Comparison of ENCODE assay signal across 12 cellular contexts in genomic region chr2:171244970-171245782, GRCh38.
DNase-seq lines count a peak whose midpoint lies in the region; ATAC-seq and TF ChIP-seq lines count a peak whose summit lies in the region.
"Had no signal": no experiment of that assay in that cellular context is flagged by ENCODE, and none has a peak within 500 bp of the region (broad histone marks: within the 10 kb centered on the region; RNA-seq: fewer than 3 reads in every experiment).

No MANE protein-coding gene starts in this region.

- peaks cover 2% of the 10 kb centered on the region for H3K4me1 Mint-ChIP-seq in endodermal cell
- peaks cover 51% of the 10 kb centered on the region for H3K4me1 Mint-ChIP-seq in activated naive CD4-positive, alpha-beta T cell treated with anti-CD3 and anti-CD28 coated beads, Interleukin-2, amount 10 ng/mL, durations not matched to agents 7 days and 5 days

- no peaks in the 10 kb centered on the region for H3F3A ChIP-seq in MM.1S (ENCODE audit: insufficient read depth, low read length)

- no peaks in the 10 kb centered on the region for H4K20me1 ChIP-seq in MM.1S (ENCODE audit: insufficient read depth, low read length)

- H3K36me3 ChIP-seq in MM.1S (replicated peaks; ENCODE audit: insufficient read depth, low read length) (no peaks in the 10 kb centered on the region), endodermal cell (ENCODE audit: control insufficient read depth, insufficient read depth, low read length) (no peaks in the 10 kb centered on the region)

- no peak overlapping the region for H3K27ac ChIP-seq in MM.1S (ENCODE audit: low read length)
- H3K27ac ChIP-seq in endodermal cell (ENCODE audit: low read depth, low read length), result no peak overlapping the region

- CTCF ChIA-PET in activated naive CD4-positive, alpha-beta T cell treated with anti-CD3 and anti-CD28 coated beads, Interleukin-2, amount 10 ng/mL, durations not matched to agents 7 days and 5 days (lab: Charles Lee), result interaction anchor here (1.4 to 1.5 kb wide), 2 partner anchors 16 to 272 kb away, joined by 4 to 5 read pairs; no protein-coding TSS in a partner anchor

- H3K27me3 Mint-ChIP-seq in endodermal cell (ENCODE audit: insufficient read depth), result no peaks in the 10 kb centered on the region
- peaks cover 4% of the 10 kb centered on the region for H3K27me3 Mint-ChIP-seq in activated naive CD4-positive, alpha-beta T cell treated with anti-CD3 and anti-CD28 coated beads, Interleukin-2, amount 10 ng/mL, durations not matched to agents 7 days and 5 days

- no peaks in the 10 kb centered on the region for H3K9me2 ChIP-seq in MM.1S (replicated peaks; ENCODE audit: insufficient read depth, low read length)

- peak; percentile 19; the same call in 1 of the 2 replicates for TF ChIP-seq CTCF in MM.1S (IDR thresholded peaks at IDR 0.05; ENCODE audit: low read length)
- no peak for TF ChIP-seq CTCF in endodermal cell (conservative IDR thresholded peaks at IDR 0.05)

- DNase-seq in EL (peak; percentile 26), MM.1S (no peak), endodermal cell (no peak), renal cortical epithelial cell (ENCODE audit: low read depth) (peak; percentile 17), pons (ENCODE audit: low spot score) (no peak)
- DNase-seq in activated naive CD4-positive, alpha-beta T cell treated with anti-CD3 and anti-CD28 coated beads, Interleukin-2, amount 10 ng/mL, durations not matched to agents 7 days and 5 days, result no peak
- DNase-seq: activated CD4-positive, CD25-positive, alpha-beta regulatory T cell; activated gamma-delta T cell; cortex of kidney; small intestine had no signal

- no peak overlapping the region for H3K4me2 ChIP-seq in MM.1S (ENCODE audit: low read depth, low read length)

- 84 to 100% methylated on average over 1 to 2 of the region's 2 CpGs for WGBS in endodermal cell (ENCODE audit: insufficient coverage in 1 of 2, insufficient read length in 1 of 2), 2 experiments

- no peak overlapping the region for H3K27ac Mint-ChIP-seq in endodermal cell
- H3K27ac Mint-ChIP-seq in activated naive CD4-positive, alpha-beta T cell treated with anti-CD3 and anti-CD28 coated beads, Interleukin-2, amount 10 ng/mL, durations not matched to agents 7 days and 5 days, result no peak overlapping the region

- no peaks in the 10 kb centered on the region for H3K79me2 ChIP-seq in MM.1S (ENCODE audit: low read length)

- H3K27me3 ChIP-seq in MM.1S (replicated peaks; ENCODE audit: insufficient read depth, low read length), result no peaks in the 10 kb centered on the region
- no peaks in the 10 kb centered on the region for H3K27me3 ChIP-seq in endodermal cell (ENCODE audit: control insufficient read depth, insufficient read depth, low read length, poor library complexity, severe bottlenecking)

- H3K9me3 Mint-ChIP-seq in endodermal cell, result peaks cover 33% of the 10 kb centered on the region
- peaks cover 26% of the 10 kb centered on the region for H3K9me3 Mint-ChIP-seq in activated naive CD4-positive, alpha-beta T cell treated with anti-CD3 and anti-CD28 coated beads, Interleukin-2, amount 10 ng/mL, durations not matched to agents 7 days and 5 days

- 0 out of 2 replicates have a peak, but pooled peaks cover 3% of the 10 kb centered on the region for H3K4me1 ChIP-seq in MM.1S (ENCODE audit: low read length)
- H3K4me1 ChIP-seq in endodermal cell (ENCODE audit: control insufficient read depth, insufficient read depth, low read length), result peaks cover 2% of the 10 kb centered on the region

- no peak overlapping the region for H3K9ac ChIP-seq in MM.1S (ENCODE audit: low read length)
- no peak overlapping the region for H3K9ac ChIP-seq in endodermal cell (ENCODE audit: extremely low read depth, low read length, poor library complexity, severe bottlenecking)

- H3K36me3 Mint-ChIP-seq in endodermal cell (ENCODE audit: low read depth), result peaks cover 15% of the 10 kb centered on the region
- H3K36me3 Mint-ChIP-seq in activated naive CD4-positive, alpha-beta T cell treated with anti-CD3 and anti-CD28 coated beads, Interleukin-2, amount 10 ng/mL, durations not matched to agents 7 days and 5 days, result peaks cover 17% of the 10 kb centered on the region

- H3K4me3 Mint-ChIP-seq in endodermal cell, result no peak overlapping the region
- no peak overlapping the region for H3K4me3 Mint-ChIP-seq in activated naive CD4-positive, alpha-beta T cell treated with anti-CD3 and anti-CD28 coated beads, Interleukin-2, amount 10 ng/mL, durations not matched to agents 7 days and 5 days

- no peak overlapping the region for H2AFZ ChIP-seq in MM.1S (ENCODE audit: low read length)

- H3K9me3 ChIP-seq in MM.1S (replicated peaks; ENCODE audit: insufficient read depth, low read length), result no peaks in the 10 kb centered on the region
- peaks cover 19% of the 10 kb centered on the region for H3K9me3 ChIP-seq in endodermal cell (ENCODE audit: control insufficient read depth, low read length)

- no peak overlapping the region for H3K4me3 ChIP-seq in MM.1S (ENCODE audit: low read length)
- peak overlapping the region; percentile 40 for H3K4me3 ChIP-seq in endodermal cell (ENCODE audit: low read length)

- no peak for ATAC-seq in HG03354 (IDR thresholded peaks at IDR 0.05; ENCODE audit: poor library complexity, severe bottlenecking, unreplicated experiment)
- ATAC-seq in HG02763 (IDR thresholded peaks at IDR 0.05; ENCODE audit: unreplicated experiment), result no peak

Comparison
In these comparisons a context has a peak if more than half of its experiments do, and no peak if none do; other contexts are left out.
1. DNase-seq: peak in EL (single experiment) and renal cortical epithelial cell (single experiment); none in MM.1S (single experiment), endodermal cell (single experiment), pons (single experiment) and activated naive CD4-positive, alpha-beta T cell treated with anti-CD3 and anti-CD28 coated beads, Interleukin-2, amount 10 ng/mL, durations not matched to agents 7 days and 5 days (single experiment).